11 cellular contexts compared by ENCODE assay signal in genomic region chr1:209808059-209808494, GRCh38. TPM values are rescaled to one million over a fixed set of nuclear protein-coding genes. Genes with fewer than 3 reads are reported as not detected.
DNase-seq lines count a peak whose midpoint lies in the region; ATAC-seq and TF ChIP-seq lines count a peak whose summit lies in the region.
"Had no signal": no experiment of that assay in that cellular context is flagged by ENCODE, and none has a peak within 500 bp of the region (broad histone marks: within the 10 kb centered on the region; RNA-seq: fewer than 3 reads in every experiment).

No MANE protein-coding gene starts in this region.

- H3K36me3 ChIP-seq in brain microvascular endothelial cell (replicated peaks), result no peaks in the 10 kb centered on the region

- H3K9me3 Mint-ChIP-seq in endothelial cell (ENCODE audit: unreplicated experiment), result no peaks in the 10 kb centered on the region
- H3K9me3 Mint-ChIP-seq: activated naive CD4-positive, alpha-beta T cell treated with anti-CD3 and anti-CD28 coated beads, Interleukin-2, amount 50 U/mL, for 24 hours had no signal

- H3K36me3 Mint-ChIP-seq in endothelial cell (ENCODE audit: low read depth, unreplicated experiment), result no peaks in the 10 kb centered on the region
- H3K36me3 Mint-ChIP-seq: activated naive CD4-positive, alpha-beta T cell treated with anti-CD3 and anti-CD28 coated beads, Interleukin-2, amount 50 U/mL, for 24 hours had no signal

- H3K4me3 ChIP-seq in brain microvascular endothelial cell (ENCODE audit: low read depth, low read length), result no peak overlapping the region

- H3K27ac Mint-ChIP-seq in endothelial cell (ENCODE audit: unreplicated experiment), result no peak overlapping the region

- H3K4me1 Mint-ChIP-seq in endothelial cell (ENCODE audit: unreplicated experiment), result peaks cover 15% of the 10 kb centered on the region

- no peak for TF ChIP-seq CTCF in brain microvascular endothelial cell (IDR thresholded peaks at IDR 0.05; ENCODE audit: low read depth, low read length, missing control alignments)
- no peak for TF ChIP-seq CTCF in endothelial cell (IDR thresholded peaks at IDR 0.05; ENCODE audit: unreplicated experiment)
- no peak for TF ChIP-seq CTCF in GM13976 (IDR thresholded peaks at IDR 0.05; ENCODE audit: borderline replicate concordance, control extremely low read depth, extremely low read depth, insufficient read depth, missing control alignments)

- in situ Hi-C loops in brain microvascular endothelial cell (cut with HindIII; ENCODE audit: low pct_ligation_motif_present, low sequenced_read_pairs) (no loop called here), GM13976 (cut with MboI; ENCODE audit: low sequenced_read_pairs, unreplicated experiment) (no loop called here)

- H3K27ac ChIP-seq in brain microvascular endothelial cell, result no peak overlapping the region
- H3K27ac ChIP-seq: KMS-11 had no signal

- H3K4me3 Mint-ChIP-seq in endothelial cell (ENCODE audit: unreplicated experiment), result no peak overlapping the region
- H3K4me3 Mint-ChIP-seq: activated naive CD4-positive, alpha-beta T cell treated with anti-CD3 and anti-CD28 coated beads, Interleukin-2, amount 50 U/mL, for 24 hours had no signal

- DNase-seq in DMS 273 (lab: John Stamatoyannopoulos, UW; ENCODE audit: unreplicated experiment) (peak; percentile 88), NCI-H2029 (lab: John Stamatoyannopoulos, UW) (peak; percentile 86), brain microvascular endothelial cell (peak; percentile 97), kidney tubule cell (ENCODE audit: low spot score) (peak; percentile 98), endothelial cell (ENCODE audit: low spot score) (no peak), SKM-1 (lab: John Stamatoyannopoulos, UW; ENCODE audit: unreplicated experiment) (no peak), GM13976 (ENCODE audit: low spot score) (no peak)
- DNase-seq: nucleus accumbens had no signal

- no peaks in the 10 kb centered on the region for H3K27me3 ChIP-seq in brain microvascular endothelial cell (replicated peaks)

- H3K27me3 Mint-ChIP-seq in endothelial cell (ENCODE audit: unreplicated experiment), result peaks cover 8% of the 10 kb centered on the region
- H3K27me3 Mint-ChIP-seq: activated naive CD4-positive, alpha-beta T cell treated with anti-CD3 and anti-CD28 coated beads, Interleukin-2, amount 50 U/mL, for 24 hours had no signal

- no peak for ATAC-seq in GM18858 (IDR thresholded peaks at IDR 0.05; ENCODE audit: unreplicated experiment)

RNA-seq across cellular contexts. Expression of gene IRF6, which starts 2.1 kb away (rescaled TPM):
- total RNA-seq in endothelial cell (ENCODE audit: unreplicated experiment), result 21.3 TPM

RNA-seq across cellular contexts. Expression of gene UTP25, which starts 19.7 kb away (rescaled TPM):
- 4.6 TPM for total RNA-seq in endothelial cell (ENCODE audit: unreplicated experiment)

RNA-seq across cellular contexts. Expression of gene C1orf74, which starts 23.7 kb away (rescaled TPM):
- 2.8 TPM for total RNA-seq in endothelial cell (ENCODE audit: unreplicated experiment)

RNA-seq across cellular contexts. Expression of gene TRAF3IP3, which starts 52.2 kb away (rescaled TPM):
- total RNA-seq in endothelial cell (ENCODE audit: unreplicated experiment), result not detected

Comparison
In these comparisons a context has a peak if more than half of its experiments do, and no peak if none do; other contexts are left out.
1. DNase-seq: peak in DMS 273 (single experiment), NCI-H2029 (single experiment), brain microvascular endothelial cell (single experiment) and kidney tubule cell (single experiment); none in endothelial cell (single experiment), SKM-1 (single experiment) and GM13976 (single experiment).